In the genomic region with DNA sequence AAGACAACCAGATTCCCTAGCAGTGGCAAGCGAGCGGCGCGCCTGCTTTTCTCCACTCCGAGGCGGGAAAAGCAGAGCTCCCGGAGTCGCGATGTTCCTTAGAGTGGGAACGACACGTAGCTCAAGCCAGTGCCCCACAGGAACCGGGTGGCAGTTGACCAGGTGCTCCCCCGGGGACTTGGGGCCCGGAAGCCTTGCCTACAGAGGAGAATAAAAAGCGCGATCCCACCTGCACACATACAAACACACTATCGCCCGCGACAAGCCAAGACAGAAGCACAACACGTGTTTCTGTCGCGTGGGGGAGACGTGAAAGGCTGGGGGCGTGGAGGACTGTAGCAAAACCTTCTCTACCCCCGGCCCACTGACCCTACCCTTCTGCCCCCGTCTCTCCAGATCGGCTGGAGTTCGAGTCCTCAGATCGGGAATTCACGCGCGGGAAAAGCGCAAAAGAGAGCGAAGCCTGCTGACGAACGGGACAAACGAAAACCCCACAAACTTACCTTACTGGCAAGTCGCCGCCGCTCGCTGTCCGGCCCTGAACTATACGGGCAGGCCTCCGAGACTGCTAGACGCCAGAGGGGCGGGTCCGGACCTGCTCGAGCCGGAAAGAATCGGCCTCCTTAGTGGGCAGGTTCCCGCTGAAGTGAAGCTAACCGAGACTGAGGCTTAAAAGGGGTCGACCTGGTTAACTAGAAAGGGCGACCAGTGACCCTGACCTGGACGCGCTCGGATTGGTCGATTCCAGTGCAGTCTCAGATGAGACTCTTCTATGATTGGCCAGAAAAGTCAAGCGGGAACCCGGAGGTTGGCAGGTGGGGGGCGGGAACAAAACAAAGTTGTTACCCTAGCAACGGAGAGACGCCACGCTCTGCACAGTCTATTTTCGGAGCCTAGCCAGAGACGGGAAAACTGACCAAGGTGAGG, we compare ENCODE assay signal across 1 cellular context.
A peak's percentile ranks its signal among the peaks of the same experiment; 100 is the strongest.
TF ChIP-seq lines count a peak whose summit lies in the region.

Gene DNAAF6 (plus strand): TSS at position 842 of the 927 bp plus-strand sequence. CDS start 6,265 bp downstream, outside the sequence.
A gene with protein sequence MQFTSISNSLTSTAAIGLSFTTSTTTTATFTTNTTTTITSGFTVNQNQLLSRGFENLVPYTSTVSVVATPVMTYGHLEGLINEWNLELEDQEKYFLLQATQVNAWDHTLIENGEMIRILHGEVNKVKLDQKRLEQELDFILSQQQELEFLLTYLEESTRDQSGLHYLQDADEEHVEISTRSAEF (minus strand): TSS at position 664 of the 927 bp plus-strand sequence. CDS start 31,287 bp downstream, outside the sequence.

TF ChIP-seq in K562, 482 proteins besides CTCF, POLR2A, EP300 and RAD21 (continued from another document and continues in another):
- TF ChIP-seq CHAMP1 (IDR thresholded peaks at IDR 0.05) (no peak), ZBTB5 (IDR thresholded peaks at IDR 0.05) (no peak), RBM25 (IDR thresholded peaks at IDR 0.05; ENCODE audit: low read depth, low read length, severe bottlenecking) (peak; percentile 19), NEUROD1 (IDR thresholded peaks at IDR 0.05; ENCODE audit: borderline replicate concordance, low read depth, low read length, partially characterized antibody) (no peak), ZNF79 (CRISPR knock-in tag; IDR thresholded peaks at IDR 0.05; ENCODE audit: low read depth) (no peak), MEF2D (tag; conservative IDR thresholded peaks at IDR 0.05; ENCODE audit: low read depth) (0 out of 2 replicates have a peak, but pooled peaks have one; percentile 48), GTF2E2 (tag; IDR thresholded peaks at IDR 0.05) (no peak), ZFPM2 (CRISPR knock-in tag; IDR thresholded peaks at IDR 0.05) (no peak), SMC3 (conservative IDR thresholded peaks at IDR 0.05; ENCODE audit: insufficient read depth, low read depth, low read length) (no peak), ZNF121 (CRISPR knock-in tag; conservative IDR thresholded peaks at IDR 0.05) (no peak), SMARCE1 (IDR thresholded peaks at IDR 0.05) (0 out of 2 replicates have a peak, but pooled peaks have one; percentile 22), ZNF696 (CRISPR knock-in tag; conservative IDR thresholded peaks at IDR 0.05) (no peak), HBP1 (CRISPR knock-in tag; IDR thresholded peaks at IDR 0.05) (no peak), ETS2 (tag; IDR thresholded peaks at IDR 0.05; ENCODE audit: borderline replicate concordance, poor library complexity, severe bottlenecking) (no peak), ZFP1 (CRISPR knock-in tag; IDR thresholded peaks at IDR 0.05) (no peak), CHD2 (IDR thresholded peaks at IDR 0.05; ENCODE audit: low read depth, low read length) (no peak), FOXJ3 (CRISPR knock-in tag; IDR thresholded peaks at IDR 0.05) (0 out of 2 replicates have a peak, but pooled peaks have one; percentile 65), CBFB (CRISPR knock-in tag; IDR thresholded peaks at IDR 0.05) (no peak), ZNF165 (CRISPR knock-in tag; IDR thresholded peaks at IDR 0.05; ENCODE audit: borderline replicate concordance) (no peak), MEF2A (IDR thresholded peaks at IDR 0.05; ENCODE audit: control insufficient read depth, low read depth, low read length) (peak; percentile 71; the same call in 1 of the 2 replicates), MXI1 (IDR thresholded peaks at IDR 0.05; ENCODE audit: low read depth, low read length) (peak; percentile 70; the same call in 1 of the 2 replicates), HDAC2 (IDR thresholded peaks at IDR 0.05) (peak; percentile 65), MAZ (CRISPR knock-in tag; conservative IDR thresholded peaks at IDR 0.05 in 1 of 2, IDR thresholded peaks at IDR 0.05 in 1 of 2) (no peak), SIRT6 (IDR thresholded peaks at IDR 0.05; ENCODE audit: low read depth, low read length) (no peak), COPS2 (conservative IDR thresholded peaks at IDR 0.05) (no peak), ZBTB40 (IDR thresholded peaks at IDR 0.05) (0 out of 2 replicates have a peak, but pooled peaks have one; percentile 15), ZBTB40 (CRISPR knock-in tag; IDR thresholded peaks at IDR 0.05) (no peak), SLC30A9 (CRISPR knock-in tag; IDR thresholded peaks at IDR 0.05) (no peak), SETDB1 (IDR thresholded peaks at IDR 0.05; ENCODE audit: low read length) (no peak)
- TF ChIP-seq, protein P1, sequence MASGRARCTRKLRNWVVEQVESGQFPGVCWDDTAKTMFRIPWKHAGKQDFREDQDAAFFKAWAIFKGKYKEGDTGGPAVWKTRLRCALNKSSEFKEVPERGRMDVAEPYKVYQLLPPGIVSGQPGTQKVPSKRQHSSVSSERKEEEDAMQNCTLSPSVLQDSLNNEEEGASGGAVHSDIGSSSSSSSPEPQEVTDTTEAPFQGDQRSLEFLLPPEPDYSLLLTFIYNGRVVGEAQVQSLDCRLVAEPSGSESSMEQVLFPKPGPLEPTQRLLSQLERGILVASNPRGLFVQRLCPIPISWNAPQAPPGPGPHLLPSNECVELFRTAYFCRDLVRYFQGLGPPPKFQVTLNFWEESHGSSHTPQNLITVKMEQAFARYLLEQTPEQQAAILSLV (tag; IDR thresholded peaks at IDR 0.05): no peak
- TF ChIP-seq, protein P2, sequence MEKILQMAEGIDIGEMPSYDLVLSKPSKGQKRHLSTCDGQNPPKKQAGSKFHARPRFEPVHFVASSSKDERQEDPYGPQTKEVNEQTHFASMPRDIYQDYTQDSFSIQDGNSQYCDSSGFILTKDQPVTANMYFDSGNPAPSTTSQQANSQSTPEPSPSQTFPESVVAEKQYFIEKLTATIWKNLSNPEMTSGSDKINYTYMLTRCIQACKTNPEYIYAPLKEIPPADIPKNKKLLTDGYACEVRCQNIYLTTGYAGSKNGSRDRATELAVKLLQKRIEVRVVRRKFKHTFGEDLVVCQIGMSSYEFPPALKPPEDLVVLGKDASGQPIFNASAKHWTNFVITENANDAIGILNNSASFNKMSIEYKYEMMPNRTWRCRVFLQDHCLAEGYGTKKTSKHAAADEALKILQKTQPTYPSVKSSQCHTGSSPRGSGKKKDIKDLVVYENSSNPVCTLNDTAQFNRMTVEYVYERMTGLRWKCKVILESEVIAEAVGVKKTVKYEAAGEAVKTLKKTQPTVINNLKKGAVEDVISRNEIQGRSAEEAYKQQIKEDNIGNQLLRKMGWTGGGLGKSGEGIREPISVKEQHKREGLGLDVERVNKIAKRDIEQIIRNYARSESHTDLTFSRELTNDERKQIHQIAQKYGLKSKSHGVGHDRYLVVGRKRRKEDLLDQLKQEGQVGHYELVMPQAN (IDR thresholded peaks at IDR 0.05; ENCODE audit: borderline replicate concordance): peak; percentile 81
- TF ChIP-seq, protein P3, sequence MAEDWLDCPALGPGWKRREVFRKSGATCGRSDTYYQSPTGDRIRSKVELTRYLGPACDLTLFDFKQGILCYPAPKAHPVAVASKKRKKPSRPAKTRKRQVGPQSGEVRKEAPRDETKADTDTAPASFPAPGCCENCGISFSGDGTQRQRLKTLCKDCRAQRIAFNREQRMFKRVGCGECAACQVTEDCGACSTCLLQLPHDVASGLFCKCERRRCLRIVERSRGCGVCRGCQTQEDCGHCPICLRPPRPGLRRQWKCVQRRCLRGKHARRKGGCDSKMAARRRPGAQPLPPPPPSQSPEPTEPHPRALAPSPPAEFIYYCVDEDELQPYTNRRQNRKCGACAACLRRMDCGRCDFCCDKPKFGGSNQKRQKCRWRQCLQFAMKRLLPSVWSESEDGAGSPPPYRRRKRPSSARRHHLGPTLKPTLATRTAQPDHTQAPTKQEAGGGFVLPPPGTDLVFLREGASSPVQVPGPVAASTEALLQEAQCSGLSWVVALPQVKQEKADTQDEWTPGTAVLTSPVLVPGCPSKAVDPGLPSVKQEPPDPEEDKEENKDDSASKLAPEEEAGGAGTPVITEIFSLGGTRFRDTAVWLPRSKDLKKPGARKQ (CRISPR knock-in tag; IDR thresholded peaks at IDR 0.05): no peak
